Comparison of ENCODE assay signal across 27 cellular contexts in genomic region chr2:22055784-22056620, GRCh38.
"Had no signal": no experiment of that assay in that cellular context is flagged by ENCODE, and none has a peak within 500 bp of the region (broad histone marks: within the 10 kb centered on the region; RNA-seq: fewer than 3 reads in every experiment).

No MANE protein-coding gene starts in this region.

- H3K36me3 ChIP-seq: gastrocnemius medialis, left ventricle myocardium inferior, neural progenitor cell, prostate gland, right atrium auricular region, sigmoid colon, spleen, tibial artery had no signal

- H3K9me3 Mint-ChIP-seq: mesothelial cell of epicardium, nephron, neural progenitor cell, type B pancreatic cell had no signal

- H3K9ac ChIP-seq: neural progenitor cell had no signal

- H3K27ac Mint-ChIP-seq: memory B cell; mesothelial cell of epicardium; naive thymus-derived CD4-positive, alpha-beta T cell; nephron; neural progenitor cell; stimulated activated memory B cell treated with anti-CD40 and anti-IgM and Interleukin-4, amounts not matched to agents 10 μg/mL and 1 μg/mL and 100 μg/mL, for 72 hours; type B pancreatic cell had no signal

- H3K27me3 ChIP-seq: dorsolateral prefrontal cortex, gastrocnemius medialis, neural progenitor cell, right atrium auricular region, sigmoid colon, spleen, testis, tibial artery had no signal

- H3K27me3 Mint-ChIP-seq: memory B cell; naive thymus-derived CD4-positive, alpha-beta T cell; stimulated activated memory B cell treated with anti-CD40 and anti-IgM and Interleukin-4, amounts not matched to agents 10 μg/mL and 1 μg/mL and 100 μg/mL, for 72 hours; type B pancreatic cell had no signal

- H3K4me1 Mint-ChIP-seq: memory B cell; mesothelial cell of epicardium; naive thymus-derived CD4-positive, alpha-beta T cell; nephron; neural progenitor cell; stimulated activated memory B cell treated with anti-CD40 and anti-IgM and Interleukin-4, amounts not matched to agents 10 μg/mL and 1 μg/mL and 100 μg/mL, for 72 hours had no signal

- H3K4me2 ChIP-seq: neural progenitor cell had no signal

- H3K36me3 Mint-ChIP-seq: memory B cell; mesothelial cell of epicardium; naive thymus-derived CD4-positive, alpha-beta T cell; neural progenitor cell; stimulated activated memory B cell treated with anti-CD40 and anti-IgM and Interleukin-4, amounts not matched to agents 10 μg/mL and 1 μg/mL and 100 μg/mL, for 72 hours; type B pancreatic cell had no signal

- H3K4me3 Mint-ChIP-seq: memory B cell; mesothelial cell of epicardium; naive thymus-derived CD4-positive, alpha-beta T cell; nephron; neural progenitor cell; stimulated activated memory B cell treated with anti-CD40 and anti-IgM and Interleukin-4, amounts not matched to agents 10 μg/mL and 1 μg/mL and 100 μg/mL, for 72 hours; type B pancreatic cell had no signal

- ATAC-seq: gastrocnemius medialis; left cardiac atrium; mucosa of descending colon; naive thymus-derived CD4-positive, alpha-beta T cell; stimulated activated memory B cell treated with anti-CD40 and anti-IgM and Interleukin-4, amounts not matched to agents 10 μg/mL and 1 μg/mL and 100 μg/mL, for 72 hours; stimulated activated naive CD8-positive, alpha-beta T cell treated with anti-CD3 and anti-CD28 coated beads, Interleukin-15, Interleukin-2, amounts not matched to agents 100 U/mL and 50 U/mL, for 24 hours had no signal

- H3K27ac ChIP-seq: dorsolateral prefrontal cortex, gastrocnemius medialis, left ventricle myocardium inferior, neural progenitor cell, prostate gland, right atrium auricular region, sigmoid colon, spleen, testis, tibial artery had no signal

- H3K4me3 ChIP-seq: dorsolateral prefrontal cortex, gastrocnemius medialis, left ventricle myocardium inferior, lung, mucosa of descending colon, neural progenitor cell, prostate gland, right atrium auricular region, sigmoid colon, spleen, testis, tibial artery had no signal

- H3K4me1 ChIP-seq: gastrocnemius medialis, left ventricle myocardium inferior, neural progenitor cell, prostate gland, right atrium auricular region, sigmoid colon, spleen, testis, tibial artery had no signal

- H3K9me3 ChIP-seq: gastrocnemius medialis, left ventricle myocardium inferior, mucosa of descending colon, prostate gland, right atrium auricular region, sigmoid colon, testis, tibial artery had no signal

- FAIRE-seq: islet of Langerhans had no signal

- H2AFZ ChIP-seq: neural progenitor cell had no signal

- DNase-seq: cerebellar nuclear complex; cortex of kidney; dorsolateral prefrontal cortex; effector CD4-positive, alpha-beta T cell; gastrocnemius medialis; head of caudate nucleus; left cardiac atrium; left ventricle myocardium inferior; mucosa of descending colon; naive thymus-derived CD4-positive, alpha-beta T cell; sigmoid colon; spleen; stimulated activated CD4-positive, alpha-beta T cell treated with anti-CD3 and anti-CD28 coated beads, Interleukin-4, amount 100 ng/mL, for 4 hours; stimulated activated naive CD8-positive, alpha-beta T cell treated with anti-CD3 and anti-CD28 coated beads, Interleukin-15, Interleukin-2, amounts not matched to agents 100 U/mL and 50 U/mL, for 24 hours; substantia nigra; testis; tibial artery had no signal
